In genomic region chr12:87425942-87426554, GRCh38 we compare ENCODE assay signal across 20 cellular contexts.
DNase-seq lines count a peak whose midpoint lies in the region; ATAC-seq, FAIRE-seq and TF ChIP-seq lines count a peak whose summit lies in the region.
"Had no signal": no experiment of that assay in that cellular context is flagged by ENCODE, and none has a peak within 500 bp of the region (broad histone marks: within the 10 kb centered on the region; RNA-seq: fewer than 3 reads in every experiment).

No MANE protein-coding gene starts in this region.

- H3K9me3 ChIP-seq in HCT116 (ENCODE audit: control insufficient read depth in 1 of 2, insufficient read depth in 1 of 2, low read depth in 1 of 2, low read length in 2 of 2) (peaks cover 0 to 7% of the 10 kb centered on the region in 2 experiments; a peak in 1 of 4 replicates), astrocyte (ENCODE audit: insufficient read depth, low read depth, low read length) (peaks cover 5% of the 10 kb centered on the region), suprapubic skin (no peaks in the 10 kb centered on the region)
- H3K9me3 ChIP-seq: ovary had no signal

- peaks cover 14% of the 10 kb centered on the region for H3K9me3 Mint-ChIP-seq in astrocyte (ENCODE audit: unreplicated experiment)
- peaks cover 4 to 10% of the 10 kb centered on the region in 2 donors for H3K9me3 Mint-ChIP-seq in stimulated activated naive B cell treated with anti-CD40 and anti-IgM and Interleukin-4, amounts not matched to agents 10 μg/mL and 1 μg/mL and 100 μg/mL, for 72 hours

- DNase-seq in HCT116 (ENCODE audit: low read depth, low spot score): peak; percentile 36
- peak; percentile 53 for DNase-seq in NB4 (ENCODE audit: low read depth)
- peak; percentile 22 for DNase-seq in astrocyte (ENCODE audit: low read depth)
- DNase-seq in stimulated activated naive B cell treated with anti-CD40 and anti-IgM and Interleukin-4, amounts not matched to agents 10 μg/mL and 1 μg/mL and 100 μg/mL, for 72 hours: no peak
- DNase-seq in suprapubic skin (ENCODE audit: low spot score in 2 of 2): no peak
- DNase-seq: activated CD4-positive, alpha-beta T cell treated with anti-CD3 and anti-CD28 coated beads for 48 hours; AML-193; Caco-2; central memory CD4-positive, alpha-beta T cell; glutamatergic neuron; naive thymus-derived CD8-positive, alpha-beta T cell; NCI-H187; NCI-H510A; ovary; right lobe of liver had no signal

- H3K27ac ChIP-seq in HCT116 (ENCODE audit: low read depth, low read length) (no peak overlapping the region), astrocyte (ENCODE audit: low read depth, low read length) (no peak overlapping the region), suprapubic skin (no peak overlapping the region)
- H3K27ac ChIP-seq: ovary, right lobe of liver, SK-N-MC had no signal

- no peak overlapping the region for H3K4me3 Mint-ChIP-seq in astrocyte (ENCODE audit: unreplicated experiment)
- no peak overlapping the region for H3K4me3 Mint-ChIP-seq in stimulated activated naive B cell treated with anti-CD40 and anti-IgM and Interleukin-4, amounts not matched to agents 10 μg/mL and 1 μg/mL and 100 μg/mL, for 72 hours
- H3K4me3 Mint-ChIP-seq: naive thymus-derived CD8-positive, alpha-beta T cell; stimulated activated naive CD8-positive, alpha-beta T cell treated with anti-CD3 and anti-CD28 coated beads, Interleukin-15, Interleukin-2, amounts not matched to agents 100 ng/mL and 50 ng/mL, for 24 hours had no signal

- FAIRE-seq in astrocyte (lab: Jason Lieb, UNC): no peak
- FAIRE-seq: GM12891 had no signal

- H3K4me3 ChIP-seq in HCT116 (replicated peaks in 1 of 2; ENCODE audit: low read depth in 1 of 2, low read length in 2 of 2) (no peak overlapping the region), NB4 (ENCODE audit: low read depth, low read length) (no peak overlapping the region), astrocyte (ENCODE audit: insufficient read depth, low read depth, low read length) (no peak overlapping the region), suprapubic skin (no peak overlapping the region)
- H3K4me3 ChIP-seq: ovary, right lobe of liver, SK-N-MC had no signal

- 82% methylated on average over 2 of the region's 2 CpGs for WGBS in suprapubic skin

- no TSS peak for BruUV-seq in HCT116 (replicated peaks; lab: Mats Ljungman, UMichigan)

- POLR2A ChIA-PET in HCT116 (lab: Charles Lee): no interaction called here

- no peaks in the 10 kb centered on the region for H3K9me2 ChIP-seq in HCT116 (ENCODE audit: insufficient read depth)

- TF ChIP-seq POLR2A in HCT116 (IDR thresholded peaks at IDR 0.05; ENCODE audit: borderline replicate concordance, extremely low read depth, insufficient read depth, insufficient read length): no peak
- TF ChIP-seq POLR2A in NB4 (IDR thresholded peaks at IDR 0.05; ENCODE audit: extremely low read depth, insufficient read length): no peak
- no peak for TF ChIP-seq POLR2A in suprapubic skin (IDR thresholded peaks at IDR 0.05)

- H3K36me3 ChIP-seq in HCT116 (ENCODE audit: control insufficient read depth in 1 of 2, insufficient read depth in 2 of 2, low read length in 2 of 2) (no peaks in the 10 kb centered on the region), astrocyte (ENCODE audit: insufficient read depth, low read length) (no peaks in the 10 kb centered on the region), suprapubic skin (no peaks in the 10 kb centered on the region)
- H3K36me3 ChIP-seq: ovary, right lobe of liver had no signal

- H3K27me3 ChIP-seq in HCT116 (ENCODE audit: insufficient read depth, low read length) (no peaks in the 10 kb centered on the region), astrocyte (ENCODE audit: insufficient read depth, low read length) (no peaks in the 10 kb centered on the region), suprapubic skin (no peaks in the 10 kb centered on the region)
- H3K27me3 ChIP-seq: ovary, right lobe of liver had no signal

- CTCF ChIA-PET in HCT116 (lab: Charles Lee): no interaction called here

- TF ChIP-seq EP300 in suprapubic skin (IDR thresholded peaks at IDR 0.05): no peak

- TF ChIP-seq CTCF in HCT116 (IDR thresholded peaks at IDR 0.05 in 2 of 3, conservative IDR thresholded peaks at IDR 0.05 in 1 of 3; ENCODE audit: borderline replicate concordance in 1 of 3, insufficient read depth in 1 of 3, low read depth in 2 of 3, low read length in 2 of 3) (no peak), NB4 (IDR thresholded peaks at IDR 0.05; ENCODE audit: low read depth, low read length) (no peak), astrocyte (IDR thresholded peaks at IDR 0.05; ENCODE audit: insufficient read depth, low read depth, low read length) (no peak), suprapubic skin (IDR thresholded peaks at IDR 0.05) (no peak)

- H4K20me1 ChIP-seq in HCT116 (ENCODE audit: insufficient read depth): no peaks in the 10 kb centered on the region
- no peaks in the 10 kb centered on the region for H4K20me1 ChIP-seq in astrocyte (ENCODE audit: insufficient read depth, low read length)

- H3K4me1 Mint-ChIP-seq in astrocyte (ENCODE audit: low read depth, unreplicated experiment): peaks cover 15% of the 10 kb centered on the region
- peaks cover 0 to 5% of the 10 kb centered on the region in 2 donors for H3K4me1 Mint-ChIP-seq in stimulated activated naive B cell treated with anti-CD40 and anti-IgM and Interleukin-4, amounts not matched to agents 10 μg/mL and 1 μg/mL and 100 μg/mL, for 72 hours
- H3K4me1 Mint-ChIP-seq: naive thymus-derived CD8-positive, alpha-beta T cell had no signal

- H3K36me3 Mint-ChIP-seq in astrocyte (ENCODE audit: low read depth, unreplicated experiment): no peaks in the 10 kb centered on the region
- H3K36me3 Mint-ChIP-seq in stimulated activated naive B cell treated with anti-CD40 and anti-IgM and Interleukin-4, amounts not matched to agents 10 μg/mL and 1 μg/mL and 100 μg/mL, for 72 hours: no peaks in the 10 kb centered on the region
- H3K36me3 Mint-ChIP-seq: naive thymus-derived CD8-positive, alpha-beta T cell had no signal

- ATAC-seq in HCT116: no peak
- peak; percentile 53 to 58 for ATAC-seq in stimulated activated naive B cell treated with anti-CD40 and anti-IgM and Interleukin-4, amounts not matched to agents 10 μg/mL and 1 μg/mL and 100 μg/mL, for 72 hours (replicated peaks)
- ATAC-seq in GM18520 (IDR thresholded peaks at IDR 0.05; ENCODE audit: unreplicated experiment): no peak
- no peak for ATAC-seq in GM18868 (IDR thresholded peaks at IDR 0.05; ENCODE audit: unreplicated experiment)
- ATAC-seq: naive thymus-derived CD8-positive, alpha-beta T cell; right lobe of liver had no signal

- H3K27ac Mint-ChIP-seq in astrocyte (ENCODE audit: unreplicated experiment): peak overlapping the region; percentile 87
- no peak overlapping the region for H3K27ac Mint-ChIP-seq in stimulated activated naive B cell treated with anti-CD40 and anti-IgM and Interleukin-4, amounts not matched to agents 10 μg/mL and 1 μg/mL and 100 μg/mL, for 72 hours
- H3K27ac Mint-ChIP-seq: naive thymus-derived CD8-positive, alpha-beta T cell; stimulated activated naive CD8-positive, alpha-beta T cell treated with anti-CD3 and anti-CD28 coated beads, Interleukin-15, Interleukin-2, amounts not matched to agents 100 ng/mL and 50 ng/mL, for 24 hours had no signal

- no peak for TF ChIP-seq RAD21 in HCT116 (IDR thresholded peaks at IDR 0.05; ENCODE audit: low read depth)

- no peak overlapping the region for H2AFZ ChIP-seq in HCT116 (ENCODE audit: low read depth, low read length, poor library complexity, severe bottlenecking)
- H2AFZ ChIP-seq in astrocyte (ENCODE audit: low read depth, low read length): no peak overlapping the region

- no peak overlapping the region for H3K9ac ChIP-seq in HCT116 (ENCODE audit: low read length)
- no peak overlapping the region for H3K9ac ChIP-seq in astrocyte (ENCODE audit: low read length)

- H3K27me3 Mint-ChIP-seq in astrocyte (ENCODE audit: low read depth, unreplicated experiment): no peaks in the 10 kb centered on the region
- H3K27me3 Mint-ChIP-seq in stimulated activated naive B cell treated with anti-CD40 and anti-IgM and Interleukin-4, amounts not matched to agents 10 μg/mL and 1 μg/mL and 100 μg/mL, for 72 hours: no peaks in the 10 kb centered on the region
- H3K27me3 Mint-ChIP-seq: naive thymus-derived CD8-positive, alpha-beta T cell; stimulated activated naive CD8-positive, alpha-beta T cell treated with anti-CD3 and anti-CD28 coated beads, Interleukin-15, Interleukin-2, amounts not matched to agents 100 ng/mL and 50 ng/mL, for 24 hours had no signal

- intact Hi-C loops in HCT116 (cut with micrococcal nuclease): no loop called here

- H3K4me2 ChIP-seq in HCT116 (ENCODE audit: low read length) (peak overlapping the region; percentile 15; the same call in 1 of the 2 replicates), astrocyte (ENCODE audit: low read length) (no peak overlapping the region)

- H3K4me1 ChIP-seq in HCT116 (ENCODE audit: control insufficient read depth in 1 of 2, insufficient read depth in 2 of 2, low read length in 2 of 2): peaks cover 0 to 5% of the 10 kb centered on the region in 2 experiments; a peak in 2 of 4 replicates
- no peaks in the 10 kb centered on the region for H3K4me1 ChIP-seq in astrocyte (ENCODE audit: insufficient read depth, low read length)
- peaks cover 16% of the 10 kb centered on the region for H3K4me1 ChIP-seq in suprapubic skin
- H3K4me1 ChIP-seq: Caco-2, right lobe of liver had no signal

- H3K79me2 ChIP-seq in HCT116 (ENCODE audit: insufficient read depth, low read length) (no peaks in the 10 kb centered on the region), astrocyte (ENCODE audit: insufficient read depth, low read length) (no peaks in the 10 kb centered on the region)

- RAD21 ChIA-PET in HCT116 (lab: Charles Lee; ENCODE audit: low non-redundant PET in 1 of 2, low total read pairs in 2 of 2, uncharacterized antibody in 2 of 2, unreplicated experiment in 2 of 2): no interaction called here

TF ChIP-seq in HCT116, 20 proteins besides CTCF, POLR2A, EP300 and RAD21 (continues in another document):
- TF ChIP-seq SP1 (IDR thresholded peaks at IDR 0.05; ENCODE audit: low read depth) (peak; percentile 34; the same call in 1 of the 2 replicates), SIN3A (IDR thresholded peaks at IDR 0.05; ENCODE audit: low read depth) (no peak), ZBTB33 (IDR thresholded peaks at IDR 0.05; ENCODE audit: extremely low read depth, insufficient replicate concordance, low read length) (no peak)

Comparison
In these comparisons a context has a peak if more than half of its experiments do, and no peak if none do; other contexts are left out.
1. ATAC-seq: peak in stimulated activated naive B cell treated with anti-CD40 and anti-IgM and Interleukin-4, amounts not matched to agents 10 μg/mL and 1 μg/mL and 100 μg/mL, for 72 hours (2 of 2); none in HCT116 (single experiment), GM18520 (single experiment) and GM18868 (single experiment).
2. DNase-seq: peak in HCT116 (single experiment), NB4 (single experiment) and astrocyte (single experiment); none in stimulated activated naive B cell treated with anti-CD40 and anti-IgM and Interleukin-4, amounts not matched to agents 10 μg/mL and 1 μg/mL and 100 μg/mL, for 72 hours (single experiment) and suprapubic skin (0 of 2).